ENCODE assay signal across 28 cellular contexts in the genomic region with DNA sequence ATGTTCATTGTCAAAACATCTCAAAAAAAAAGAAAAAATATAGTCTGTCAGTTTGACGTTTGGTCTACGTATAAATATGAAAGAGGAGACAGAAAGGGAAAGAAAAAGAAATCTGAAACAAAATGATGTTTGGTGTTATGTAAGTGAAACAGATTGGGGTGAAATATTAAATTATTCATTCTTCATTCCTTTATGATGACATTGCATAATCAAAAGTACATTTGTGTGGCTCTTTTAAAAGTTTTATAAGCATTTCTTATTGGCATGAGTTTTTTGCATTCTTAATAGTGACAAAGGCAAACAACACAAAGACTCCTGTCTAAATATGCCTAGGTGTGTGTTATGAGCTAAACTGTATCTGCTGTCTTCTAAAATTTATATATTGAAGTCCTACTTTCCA.
"Had no signal": no experiment of that assay in that cellular context is flagged by ENCODE, and none has a peak within 500 bp of the region (broad histone marks: within the 10 kb centered on the region; RNA-seq: fewer than 3 reads in every experiment).

No MANE protein-coding gene starts in this region.

- H3K36me3 ChIP-seq: esophagus squamous epithelium, gastrocnemius medialis, heart right ventricle, left lung, lower lobe of right lung had no signal

- H3K4me3 ChIP-seq: coronary artery, dorsolateral prefrontal cortex, esophagus squamous epithelium, gastrocnemius medialis, heart right ventricle, left lung, lower lobe of right lung, mucosa of descending colon had no signal

- H3K9me3 ChIP-seq: esophagus squamous epithelium, gastrocnemius medialis, lower lobe of right lung, mucosa of descending colon had no signal

- H3K36me3 Mint-ChIP-seq: naive B cell had no signal

- DNase-seq: dermis blood vessel endothelial cell; dorsolateral prefrontal cortex; effector CD8-positive, alpha-beta T cell; effector memory CD8-positive, alpha-beta T cell; endodermal cell; erythroblast; esophagus squamous epithelium; foreskin fibroblast; foreskin melanocyte; gastrocnemius medialis; glutamatergic neuron; head of caudate nucleus; heart right ventricle; hippocampal formation; left cardiac atrium; left lung; left ventricle myocardium superior; lower lobe of right lung; mesenchymal stem cell; mucosa of descending colon; naive B cell had no signal

- ATAC-seq: effector memory CD8-positive, alpha-beta T cell; esophagus mucosa; gastrocnemius medialis; heart right ventricle; left cardiac atrium; left lung; left ventricle myocardium superior; lower lobe of right lung; mucosa of descending colon had no signal

- H3K27me3 ChIP-seq: dorsolateral prefrontal cortex, esophagus squamous epithelium, gastrocnemius medialis, heart right ventricle, left lung had no signal

- H3K4me1 ChIP-seq: gastrocnemius medialis, heart right ventricle, left lung, lower lobe of right lung had no signal

- H3K4me1 Mint-ChIP-seq: mesothelial cell of epicardium, naive B cell had no signal

- H3K27ac Mint-ChIP-seq: effector memory CD8-positive, alpha-beta T cell; endodermal cell; mesothelial cell of epicardium had no signal

- H3K27ac ChIP-seq: coronary artery, dorsolateral prefrontal cortex, epithelial cell of prostate, esophagus squamous epithelium, gastrocnemius medialis, heart right ventricle, left lung, lower lobe of right lung had no signal

- H3K4me3 Mint-ChIP-seq: effector memory CD8-positive, alpha-beta T cell; endodermal cell; mesothelial cell of epicardium; naive B cell had no signal

- FAIRE-seq: endometrium, islet of Langerhans, keratinocyte had no signal
